Comparison of ENCODE assay signal across 19 cellular contexts in the genomic region with DNA sequence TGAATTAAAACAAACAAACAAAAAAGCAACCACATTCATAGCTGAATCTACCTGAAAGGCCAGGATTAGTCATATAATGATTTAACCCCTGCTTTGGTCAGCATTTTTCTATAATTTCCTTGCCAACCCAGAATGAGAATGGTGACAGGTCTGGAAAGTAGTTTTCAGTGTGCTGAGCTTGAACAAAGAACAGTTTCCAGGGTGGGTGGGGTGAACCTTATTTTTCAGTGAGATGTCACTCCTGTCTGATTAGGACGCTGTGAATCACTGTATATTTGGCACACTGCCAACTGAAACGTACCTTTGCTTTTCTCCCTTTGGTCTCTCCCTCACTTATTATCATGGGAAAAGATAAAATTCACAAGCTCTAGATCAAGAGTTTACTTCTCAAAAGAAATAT. TPM values are rescaled to one million over a fixed set of nuclear protein-coding genes. Genes with fewer than 3 reads are reported as not detected.
DNase-seq lines count a peak whose midpoint lies in the region; TF ChIP-seq lines count a peak whose summit lies in the region.
"Had no signal": no experiment of that assay in that cellular context is flagged by ENCODE, and none has a peak within 500 bp of the region (broad histone marks: within the 10 kb centered on the region; RNA-seq: fewer than 3 reads in every experiment).

No MANE protein-coding gene starts in this region.

- peak overlapping the region; percentile 61 for H3K27ac Mint-ChIP-seq in mesothelial cell of epicardium
- H3K27ac Mint-ChIP-seq: IgD-negative memory B cell; immature natural killer cell; stimulated activated naive CD8-positive, alpha-beta T cell treated with anti-CD3 and anti-CD28 coated beads, Interleukin-15, Interleukin-2, amounts not matched to agents 100 ng/mL and 50 ng/mL, for 24 hours had no signal

- CTCF ChIA-PET in GM10248 (lab: Yijun Ruan, JAX), result interaction anchor here (0.8 to 2.4 kb wide), 9 partner anchors 9 to 228 kb away, joined by 3 to 11 read pairs (median 4); no protein-coding TSS in a partner anchor

- H3K9me3 Mint-ChIP-seq in mesothelial cell of epicardium, result peaks cover 5% of the 10 kb centered on the region

- TF ChIP-seq CTCF in GM10248 (IDR thresholded peaks at IDR 0.05; ENCODE audit: control extremely low read depth, extremely low read depth, low read depth, missing control alignments) (no peak), mesothelial cell of epicardium (IDR thresholded peaks at IDR 0.05; ENCODE audit: unreplicated experiment) (no peak)

- POLR2A ChIA-PET in GM10248 (lab: Yijun Ruan, JAX), result no interaction called here

- DNase-seq in GM10248 (ENCODE audit: extremely low spot score) (peak; percentile 11), M059J (ENCODE audit: low read depth) (peak; percentile 0), astrocyte of the hippocampus (ENCODE audit: low read depth, low spot score) (peak; percentile 42), mesothelial cell of epicardium (ENCODE audit: low spot score in 2 of 2, unreplicated experiment in 2 of 2) (no peak), OCI-M1 (lab: John Stamatoyannopoulos, UW) (no peak), globus pallidus (ENCODE audit: low spot score) (no peak), retina (no peak), ACHN (no peak)
- DNase-seq: activated CD4-positive, alpha-beta T cell treated with anti-CD3 and anti-CD28 coated beads for 48 hours; EL; HCEC 1CT; immature natural killer cell; NCI-H1436 treated with DMSO at 0.1 percent for 48 hours; NCI-H524; SHP77; spleen; T-helper 9 cell had no signal

- H3K27me3 Mint-ChIP-seq in mesothelial cell of epicardium (ENCODE audit: low read depth), result no peaks in the 10 kb centered on the region
- H3K27me3 Mint-ChIP-seq: IgD-negative memory B cell; stimulated activated naive CD8-positive, alpha-beta T cell treated with anti-CD3 and anti-CD28 coated beads, Interleukin-15, Interleukin-2, amounts not matched to agents 100 ng/mL and 50 ng/mL, for 24 hours had no signal

- peaks cover 65% of the 10 kb centered on the region for H3K4me1 Mint-ChIP-seq in mesothelial cell of epicardium
- H3K4me1 Mint-ChIP-seq: IgD-negative memory B cell, immature natural killer cell had no signal

- no peaks in the 10 kb centered on the region for H3K36me3 Mint-ChIP-seq in mesothelial cell of epicardium
- H3K36me3 Mint-ChIP-seq: IgD-negative memory B cell, immature natural killer cell had no signal

- H3K4me3 Mint-ChIP-seq in mesothelial cell of epicardium, result peak overlapping the region; percentile 31
- H3K4me3 Mint-ChIP-seq: IgD-negative memory B cell; immature natural killer cell; stimulated activated naive CD8-positive, alpha-beta T cell treated with anti-CD3 and anti-CD28 coated beads, Interleukin-15, Interleukin-2, amounts not matched to agents 100 ng/mL and 50 ng/mL, for 24 hours had no signal

- in situ Hi-C loops in ACHN (cut with HindIII; ENCODE audit: low pct_ligation_motif_present, low pct_unique_long_range_greater_than_20kb, low sequenced_read_pairs), result no loop called here

RNA-seq across cellular contexts. Expression of a gene that starts 35.0 kb away (rescaled TPM):
- not detected in 2 replicates for total RNA-seq in M059J (2014; rRNA removed; shearing (Covaris generic))
- 0.36 to 0.47 TPM (median 0.43 TPM) in 3 replicates for total RNA-seq in mesothelial cell of epicardium

Comparison
In these comparisons a context has a peak if more than half of its experiments do, and no peak if none do; other contexts are left out.
1. DNase-seq: peak in GM10248 (single experiment), M059J (single experiment) and astrocyte of the hippocampus (single experiment); none in mesothelial cell of epicardium (0 of 2), OCI-M1 (single experiment), globus pallidus (single experiment), retina (single experiment) and ACHN (single experiment).